17 cellular contexts compared by ENCODE assay signal in genomic region chr10:6148908-6149307, GRCh38. TPM values are rescaled to one million over a fixed set of nuclear protein-coding genes. Genes with fewer than 3 reads are reported as not detected.
A peak's percentile ranks its signal among the peaks of the same experiment; 100 is the strongest.
DNase-seq lines count a peak whose midpoint lies in the region; ATAC-seq, FAIRE-seq and TF ChIP-seq lines count a peak whose summit lies in the region.
"Had no signal": no experiment of that assay in that cellular context is flagged by ENCODE, and none has a peak within 500 bp of the region (broad histone marks: within the 10 kb centered on the region; RNA-seq: fewer than 3 reads in every experiment).

No MANE protein-coding gene starts in this region.

- H3K4me2 ChIP-seq in K562 (ENCODE audit: insufficient read depth, low read length) = no peak overlapping the region
- no peak overlapping the region for H3K4me2 ChIP-seq in OCI-LY7 (ENCODE audit: low read length)

- H3K27me3 Mint-ChIP-seq in activated naive CD4-positive, alpha-beta T cell treated with anti-CD3 and anti-CD28 coated beads, Interleukin-2, amount 10 ng/mL, durations not matched to agents 7 days and 5 days = no peaks in the 10 kb centered on the region
- H3K27me3 Mint-ChIP-seq in activated naive CD4-positive, alpha-beta T cell treated with anti-CD3 and anti-CD28 coated beads for 36 hours (ENCODE audit: low read depth) = no peaks in the 10 kb centered on the region
- H3K27me3 Mint-ChIP-seq in stimulated activated naive B cell treated with anti-CD40 and anti-IgM and Interleukin-4, amounts not matched to agents 10 μg/mL and 1 μg/mL and 100 μg/mL, for 72 hours = no peaks in the 10 kb centered on the region

- no peak overlapping the region for H3K9ac ChIP-seq in K562 (ENCODE audit: insufficient read depth in 1 of 2, low read depth in 2 of 2, low read length in 2 of 2)

- H3K9me3 ChIP-seq in K562 (replicated peaks; ENCODE audit: control insufficient read depth, insufficient read depth, low read depth, low read length) (no peaks in the 10 kb centered on the region), OCI-LY7 (ENCODE audit: low read length) (no peaks in the 10 kb centered on the region)
- H3K9me3 ChIP-seq: thoracic aorta had no signal

- peaks cover 72% of the 10 kb centered on the region for H3K4me1 Mint-ChIP-seq in activated naive CD4-positive, alpha-beta T cell treated with anti-CD3 and anti-CD28 coated beads, Interleukin-2, amount 10 ng/mL, durations not matched to agents 7 days and 5 days
- H3K4me1 Mint-ChIP-seq in activated naive CD4-positive, alpha-beta T cell treated with anti-CD3 and anti-CD28 coated beads for 36 hours (ENCODE audit: low read depth) = peaks cover 62% of the 10 kb centered on the region
- H3K4me1 Mint-ChIP-seq in stimulated activated naive B cell treated with anti-CD40 and anti-IgM and Interleukin-4, amounts not matched to agents 10 μg/mL and 1 μg/mL and 100 μg/mL, for 72 hours = peaks cover 51 to 84% of the 10 kb centered on the region in 2 donors

- no peak overlapping the region for H3K4me3 ChIP-seq in K562
- no peak overlapping the region for H3K4me3 ChIP-seq in OCI-LY7 (ENCODE audit: low read depth, low read length, poor library complexity, severe bottlenecking)
- H3K4me3 ChIP-seq: thoracic aorta had no signal

- H4K20me1 ChIP-seq in K562 (replicated peaks; ENCODE audit: control insufficient read depth, insufficient read depth, low read length) (peaks cover 22% of the 10 kb centered on the region), OCI-LY7 (ENCODE audit: insufficient read depth, low read length) (no peaks in the 10 kb centered on the region)

- TF ChIP-seq POLR2A in K562 (conservative IDR thresholded peaks at IDR 0.05) = no peak

- FAIRE-seq in K562 (lab: Jason Lieb, UNC) = no peak

- H3K9me3 Mint-ChIP-seq in activated naive CD4-positive, alpha-beta T cell treated with anti-CD3 and anti-CD28 coated beads, Interleukin-2, amount 10 ng/mL, durations not matched to agents 7 days and 5 days = no peaks in the 10 kb centered on the region
- no peaks in the 10 kb centered on the region for H3K9me3 Mint-ChIP-seq in activated naive CD4-positive, alpha-beta T cell treated with anti-CD3 and anti-CD28 coated beads for 36 hours
- H3K9me3 Mint-ChIP-seq in stimulated activated naive B cell treated with anti-CD40 and anti-IgM and Interleukin-4, amounts not matched to agents 10 μg/mL and 1 μg/mL and 100 μg/mL, for 72 hours = no peaks in the 10 kb centered on the region
- H3K9me3 Mint-ChIP-seq: endodermal cell had no signal

- ATAC-seq in K562 = no peak
- no peak for ATAC-seq in stimulated activated naive B cell treated with anti-CD40 and anti-IgM and Interleukin-4, amounts not matched to agents 10 μg/mL and 1 μg/mL and 100 μg/mL, for 72 hours (replicated peaks)
- ATAC-seq: Panc1, right cardiac atrium had no signal

- no peak for TF ChIP-seq RAD21 in K562 (CRISPR knock-in tag; conservative IDR thresholded peaks at IDR 0.05 in 1 of 2, IDR thresholded peaks at IDR 0.05 in 1 of 2)

- BruUV-seq in K562 (replicated peaks; lab: Mats Ljungman, UMichigan) (no TSS peak), OCI-LY7 (replicated peaks; lab: Mats Ljungman, UMichigan) (no TSS peak)

- H3K27ac Mint-ChIP-seq in activated naive CD4-positive, alpha-beta T cell treated with anti-CD3 and anti-CD28 coated beads, Interleukin-2, amount 10 ng/mL, durations not matched to agents 7 days and 5 days = peak overlapping the region; percentile 11
- no peak overlapping the region for H3K27ac Mint-ChIP-seq in activated naive CD4-positive, alpha-beta T cell treated with anti-CD3 and anti-CD28 coated beads for 36 hours
- peak overlapping the region; percentile 86 for H3K27ac Mint-ChIP-seq in stimulated activated naive B cell treated with anti-CD40 and anti-IgM and Interleukin-4, amounts not matched to agents 10 μg/mL and 1 μg/mL and 100 μg/mL, for 72 hours
- H3K27ac Mint-ChIP-seq: endodermal cell had no signal

- H3K79me2 ChIP-seq in K562 (ENCODE audit: control insufficient read depth, insufficient read depth, low read length) (peaks cover 71% of the 10 kb centered on the region), OCI-LY7 (ENCODE audit: insufficient read depth, low read depth, low read length) (no peaks in the 10 kb centered on the region)

- TF ChIP-seq EP300 in K562 (IDR thresholded peaks at IDR 0.05; ENCODE audit: low read length) = no peak

- no peaks in the 10 kb centered on the region for H3K27me3 ChIP-seq in K562 (ENCODE audit: control insufficient read depth in 2 of 2, insufficient read depth in 2 of 2, low read length in 2 of 2)

- H3K4me1 ChIP-seq in K562 (replicated peaks in 1 of 2; ENCODE audit: control insufficient read depth in 2 of 2, insufficient read depth in 2 of 2, low read length in 2 of 2) (peaks cover 24 to 55% of the 10 kb centered on the region in 2 experiments), OCI-LY7 (ENCODE audit: insufficient read depth, low read length, poor library complexity, severe bottlenecking) (peaks cover 31% of the 10 kb centered on the region)

- no peak for DNase-seq in activated naive CD4-positive, alpha-beta T cell treated with anti-CD3 and anti-CD28 coated beads, Interleukin-2, amount 10 ng/mL, durations not matched to agents 7 days and 5 days
- no peak for DNase-seq in activated naive CD4-positive, alpha-beta T cell treated with anti-CD3 and anti-CD28 coated beads for 36 hours
- DNase-seq in NCI-H69 (lab: John Stamatoyannopoulos, UW) (peak; percentile 43), K562 (ENCODE audit: extremely low read depth in 1 of 4, low spot score in 3 of 4) (peak in 1 of 4 experiments; percentile 41), AG08396 (ENCODE audit: low spot score) (no peak), OCI-LY7 (ENCODE audit: low spot score) (no peak), AML-193 (lab: John Stamatoyannopoulos, UW) (no peak)
- DNase-seq in stimulated activated naive B cell treated with anti-CD40 and anti-IgM and Interleukin-4, amounts not matched to agents 10 μg/mL and 1 μg/mL and 100 μg/mL, for 72 hours = no peak
- DNase-seq: cerebellar nuclear complex, endodermal cell, hypothalamus, kidney glomerular epithelial cell, NCI-H187, NCI-H526 treated with DMSO at 0.1 percent for 48 hours had no signal

- H3K36me3 ChIP-seq in K562 (ENCODE audit: control insufficient read depth, insufficient read depth, low read length) = peaks cover 9% of the 10 kb centered on the region; the same call in 1 of the 3 replicates
- H3K36me3 ChIP-seq in OCI-LY7 (ENCODE audit: insufficient read depth, low read length) = no peaks in the 10 kb centered on the region
- H3K36me3 ChIP-seq: thoracic aorta had no signal

- TF ChIP-seq CTCF in K562 (IDR thresholded peaks at IDR 0.05 in 2 of 3, conservative IDR thresholded peaks at IDR 0.05 in 1 of 3; ENCODE audit: insufficient read depth in 2 of 3, low read depth in 1 of 3, low read length in 3 of 3) (no peak), OCI-LY7 (conservative IDR thresholded peaks at IDR 0.05; ENCODE audit: low read length) (no peak)

- no peak overlapping the region for H2AFZ ChIP-seq in K562 (ENCODE audit: low read depth, low read length)
- no peak overlapping the region for H2AFZ ChIP-seq in OCI-LY7 (ENCODE audit: low read length)

- peaks cover 40% of the 10 kb centered on the region for H3K36me3 Mint-ChIP-seq in activated naive CD4-positive, alpha-beta T cell treated with anti-CD3 and anti-CD28 coated beads, Interleukin-2, amount 10 ng/mL, durations not matched to agents 7 days and 5 days
- peaks cover 19% of the 10 kb centered on the region for H3K36me3 Mint-ChIP-seq in activated naive CD4-positive, alpha-beta T cell treated with anti-CD3 and anti-CD28 coated beads for 36 hours (ENCODE audit: low read depth)
- peaks cover 11 to 36% of the 10 kb centered on the region in 2 donors for H3K36me3 Mint-ChIP-seq in stimulated activated naive B cell treated with anti-CD40 and anti-IgM and Interleukin-4, amounts not matched to agents 10 μg/mL and 1 μg/mL and 100 μg/mL, for 72 hours

- H3K27ac ChIP-seq in K562 (ENCODE audit: extremely low read depth, low read depth, low read length) = no peak overlapping the region
- no peak overlapping the region for H3K27ac ChIP-seq in OCI-LY7 (ENCODE audit: low read depth, low read length, poor library complexity, severe bottlenecking)
- H3K27ac ChIP-seq: thoracic aorta had no signal

- peaks cover 3% of the 10 kb centered on the region for H3K9me1 ChIP-seq in K562 (ENCODE audit: control insufficient read depth, insufficient read depth, low read length)

- H3K4me3 Mint-ChIP-seq in activated naive CD4-positive, alpha-beta T cell treated with anti-CD3 and anti-CD28 coated beads, Interleukin-2, amount 10 ng/mL, durations not matched to agents 7 days and 5 days = no peak overlapping the region
- H3K4me3 Mint-ChIP-seq in activated naive CD4-positive, alpha-beta T cell treated with anti-CD3 and anti-CD28 coated beads for 36 hours = no peak overlapping the region
- no peak overlapping the region for H3K4me3 Mint-ChIP-seq in stimulated activated naive B cell treated with anti-CD40 and anti-IgM and Interleukin-4, amounts not matched to agents 10 μg/mL and 1 μg/mL and 100 μg/mL, for 72 hours
- H3K4me3 Mint-ChIP-seq: endodermal cell had no signal

- intact Hi-C loops in activated naive CD4-positive, alpha-beta T cell treated with anti-CD3 and anti-CD28 coated beads for 36 hours (cut with micrococcal nuclease) = no loop called here
- intact Hi-C loops in K562 (cut with micrococcal nuclease) = no loop called here
- intact Hi-C loops in OCI-LY7 (cut with micrococcal nuclease; ENCODE audit: unreplicated experiment) = no loop called here

- no peaks in the 10 kb centered on the region for H3K9me2 ChIP-seq in OCI-LY7 (ENCODE audit: insufficient read depth, low read length)

- CTCF ChIA-PET in activated naive CD4-positive, alpha-beta T cell treated with anti-CD3 and anti-CD28 coated beads, Interleukin-2, amount 10 ng/mL, durations not matched to agents 7 days and 5 days (lab: Charles Lee) = interaction anchor here (0.6 to 6.6 kb wide), 3 partner anchors 13 to 135 kb away, joined by 3 to 53 read pairs (median 5); no protein-coding TSS in a partner anchor
- CTCF ChIA-PET in activated naive CD4-positive, alpha-beta T cell treated with anti-CD3 and anti-CD28 coated beads for 36 hours (lab: Charles Lee) = interaction anchor here (1.9 to 3.2 kb wide), 2 partner anchors 12 to 54 kb away, joined by 4 to 16 read pairs; partner anchors contain the start of gene PFKFB3
- CTCF ChIA-PET in K562 (lab: Yijun Ruan, JAX; ENCODE audit: low intra/inter-chr PET ratio) (no interaction called here), OCI-LY7 (lab: Charles Lee; ENCODE audit: unreplicated experiment) (no interaction called here)

- WGBS in K562 (ENCODE audit: insufficient coverage, low coverage, missing lambda C conversion rate) = 59% methylated on average over 6 of the region's 6 CpGs

- POLR2A ChIA-PET in K562 (lab: Yijun Ruan, JAX) = interaction anchor here (1.2 to 6.2 kb wide), 3 partner anchors 10 to 31 kb away, joined by 3 to 38 read pairs (median 6); no protein-coding TSS in a partner anchor
- POLR2A ChIA-PET in OCI-LY7 (lab: Charles Lee) = interaction anchor here (2.0 kb wide), 1 partner anchor 14 kb away, joined by 5 read pairs; no protein-coding TSS in a partner anchor

- in situ Hi-C loops in K562 (cut with MboI) = no loop called here

RNA-seq across cellular contexts. Expression of gene PFKFB3, which starts 53.8 kb away (rescaled TPM):
- total RNA-seq in activated naive CD4-positive, alpha-beta T cell treated with anti-CD3 and anti-CD28 coated beads for 36 hours = 10 to 100 TPM; 87.7 to 88.5 TPM
- total RNA-seq in K562 (2011; cell fraction: chromatin; rRNA removed; ENCODE audit: low replicate concordance) = 25.5 and 39.0 TPM in 2 replicates
- total RNA-seq in K562 (2011; cell fraction: nucleolus; rRNA removed) = 19.2 and 20.8 TPM in 2 replicates
- 15.2 and 16.8 TPM in 2 replicates for total RNA-seq in K562 (2011; cell fraction: nucleoplasm; rRNA removed)
- total RNA-seq in K562 (2014; rRNA removed) (7.1 and 8.7 TPM in 2 replicates), K562 (2014; rRNA removed; fragmentation: Illumina TruSeq; extraction: Trizol) (7.3 and 8.5 TPM in 2 replicates), K562 (2015; rRNA removed; fragmentation: Illumina TruSeq; extraction: Trizol) (7.8 and 8.5 TPM in 2 replicates), K562 (2021) (21.1 and 21.6 TPM in 2 replicates), OCI-LY7 (2022) (36.7 and 50.7 TPM in 2 replicates)
- polyA plus RNA-seq in K562 (2011; rRNA removed) (7.8 and 11.2 TPM in 2 replicates), K562 (2014; fragmentation: Illumina TruSeq; extraction: Trizol) (15.0 TPM in 2 replicates), K562 (2014; fragmentation: Nextera tagmentation; extraction: Ambion mirVana) (under 1 TPM; 0.46 to 0.73 TPM), K562 (2014; rRNA removed) (8.4 and 10.4 TPM in 2 replicates)
- 8.6 and 13.1 TPM in 2 replicates for polyA plus RNA-seq in K562 (2011; cell fraction: cytosol; rRNA removed)
- polyA plus RNA-seq in K562 (2011; cell fraction: nucleus; rRNA removed) = 17.4 and 21.2 TPM in 2 replicates
- polyA plus RNA-seq in K562 (2012) = 9.6 and 10.0 TPM in 2 replicates
- 9.6 and 9.7 TPM in 2 replicates for polyA minus RNA-seq in K562 (2011; rRNA and poly(A)+ RNA removed)
- polyA minus RNA-seq in K562 (2011; cell fraction: cytosol; rRNA and poly(A)+ RNA removed) = 5.0 TPM in 2 replicates
- polyA minus RNA-seq in K562 (2011; cell fraction: nucleus; rRNA and poly(A)+ RNA removed) = 7.9 and 14.4 TPM in 2 replicates
- 29.0 and 33.7 TPM in 2 replicates for total RNA-seq in OCI-LY7 (2014; rRNA removed; shearing (Covaris generic))

Comparison
In these comparisons a context has a peak if more than half of its experiments do, and no peak if none do; other contexts are left out.
1. CTCF ChIA-PET loops: an anchor here in activated naive CD4-positive, alpha-beta T cell treated with anti-CD3 and anti-CD28 coated beads, Interleukin-2, amount 10 ng/mL, durations not matched to agents 7 days and 5 days (0.6 to 6.6 kb wide) and activated naive CD4-positive, alpha-beta T cell treated with anti-CD3 and anti-CD28 coated beads for 36 hours (1.9 to 3.2 kb wide); none called in K562 and OCI-LY7.